Comparison of ENCODE assay signal across 8 cellular contexts in genomic region chr11:122108192-122108799, GRCh38. TPM values are rescaled to one million over a fixed set of nuclear protein-coding genes. Genes with fewer than 3 reads are reported as not detected.
A peak's percentile ranks its signal among the peaks of the same experiment; 100 is the strongest.
DNase-seq lines count a peak whose midpoint lies in the region; ATAC-seq and TF ChIP-seq lines count a peak whose summit lies in the region.

No MANE protein-coding gene starts in this region.

- H3K4me3 Mint-ChIP-seq in activated CD4-positive, alpha-beta T cell treated with anti-CD3 and anti-CD28 coated beads, Interleukin-2, amount 10 ng/mL, durations not matched to agents 7 days and 5 days, result no peak overlapping the region
- H3K4me3 Mint-ChIP-seq in chondrocyte (ENCODE audit: unreplicated experiment), result no peak overlapping the region

- CTCF ChIA-PET in activated CD4-positive, alpha-beta T cell treated with anti-CD3 and anti-CD28 coated beads, Interleukin-2, amount 10 ng/mL, durations not matched to agents 7 days and 5 days (lab: Charles Lee), result interaction anchor here (0.7 to 1.6 kb wide), 2 partner anchors 11 to 399 kb away, joined by 3 to 4 read pairs; no protein-coding TSS in a partner anchor

- H3K36me3 ChIP-seq in mucosa of descending colon (ENCODE audit: low read depth), result no peaks in the 10 kb centered on the region

- DNase-seq in activated CD4-positive, alpha-beta T cell treated with anti-CD3 and anti-CD28 coated beads, Interleukin-2, amount 10 ng/mL, durations not matched to agents 7 days and 5 days, result peak; percentile 23
- no peak for DNase-seq in activated CD4-positive, alpha-beta T cell treated with anti-CD3 and anti-CD28 coated beads for 1 hour
- DNase-seq in NCI-H187 (lab: John Stamatoyannopoulos, UW) (peak; percentile 72 to 74), chondrocyte (ENCODE audit: low spot score) (no peak), mucosa of descending colon (peak in 1 of 3 donors; percentile 49), T-helper 9 cell (no peak)

- peaks cover 7% of the 10 kb centered on the region for H3K27me3 Mint-ChIP-seq in activated CD4-positive, alpha-beta T cell treated with anti-CD3 and anti-CD28 coated beads, Interleukin-2, amount 10 ng/mL, durations not matched to agents 7 days and 5 days
- H3K27me3 Mint-ChIP-seq in chondrocyte (ENCODE audit: low read depth), result no peaks in the 10 kb centered on the region

- H3K27ac Mint-ChIP-seq in activated CD4-positive, alpha-beta T cell treated with anti-CD3 and anti-CD28 coated beads, Interleukin-2, amount 10 ng/mL, durations not matched to agents 7 days and 5 days, result no peak overlapping the region
- H3K27ac Mint-ChIP-seq in chondrocyte (ENCODE audit: unreplicated experiment), result no peak overlapping the region

- no peaks in the 10 kb centered on the region for H3K9me3 Mint-ChIP-seq in activated CD4-positive, alpha-beta T cell treated with anti-CD3 and anti-CD28 coated beads, Interleukin-2, amount 10 ng/mL, durations not matched to agents 7 days and 5 days
- H3K9me3 Mint-ChIP-seq in chondrocyte (ENCODE audit: low read depth), result no peaks in the 10 kb centered on the region

- no peaks in the 10 kb centered on the region for H3K4me1 ChIP-seq in mucosa of descending colon (ENCODE audit: low read depth)

- no peaks in the 10 kb centered on the region for H3K4me1 Mint-ChIP-seq in activated CD4-positive, alpha-beta T cell treated with anti-CD3 and anti-CD28 coated beads, Interleukin-2, amount 10 ng/mL, durations not matched to agents 7 days and 5 days
- peaks cover 33% of the 10 kb centered on the region for H3K4me1 Mint-ChIP-seq in chondrocyte (ENCODE audit: low read depth)

- no peaks in the 10 kb centered on the region for H3K9me3 ChIP-seq in mucosa of descending colon

- no peak for ATAC-seq in mucosa of descending colon
- ATAC-seq in GM19397 (IDR thresholded peaks at IDR 0.05; ENCODE audit: unreplicated experiment), result no peak
- ATAC-seq in GM19035 (IDR thresholded peaks at IDR 0.05; ENCODE audit: unreplicated experiment), result no peak

- POLR2A ChIA-PET in activated CD4-positive, alpha-beta T cell treated with anti-CD3 and anti-CD28 coated beads, Interleukin-2, amount 10 ng/mL, durations not matched to agents 7 days and 5 days (lab: Charles Lee), result no interaction called here

- no peaks in the 10 kb centered on the region for H3K36me3 Mint-ChIP-seq in activated CD4-positive, alpha-beta T cell treated with anti-CD3 and anti-CD28 coated beads, Interleukin-2, amount 10 ng/mL, durations not matched to agents 7 days and 5 days (ENCODE audit: low read depth)
- H3K36me3 Mint-ChIP-seq in chondrocyte (ENCODE audit: low read depth), result no peaks in the 10 kb centered on the region

- no peak overlapping the region for H3K4me3 ChIP-seq in mucosa of descending colon

- TF ChIP-seq CTCF in chondrocyte (IDR thresholded peaks at IDR 0.05), result peak; percentile 77
- TF ChIP-seq CTCF in mucosa of descending colon (IDR thresholded peaks at IDR 0.05), result peak; percentile 7

- intact Hi-C loops in mucosa of descending colon (cut with DNase I, micrococcal nuclease), result loop anchor here in 1 of 2 donors (10.0 kb wide), 1 partner anchor 97 kb away; no protein-coding TSS in a partner anchor

RNA-seq across cellular contexts. Expression of gene BLID, which starts 7.7 kb away (rescaled TPM):
- total RNA-seq in activated CD4-positive, alpha-beta T cell treated with anti-CD3 and anti-CD28 coated beads, Interleukin-2, amount 10 ng/mL, durations not matched to agents 7 days and 5 days, result not detected
- 0.35 to 0.68 TPM (median 0.41 TPM) in 3 replicates for total RNA-seq in chondrocyte
- under 1 TPM in 1 of 3 donors, not detected in 2; 0.73 TPM for total RNA-seq in mucosa of descending colon

Comparison
In these comparisons a context has a peak if more than half of its experiments do, and no peak if none do; other contexts are left out.
1. DNase-seq: peak in activated CD4-positive, alpha-beta T cell treated with anti-CD3 and anti-CD28 coated beads, Interleukin-2, amount 10 ng/mL, durations not matched to agents 7 days and 5 days (single experiment) and NCI-H187 (2 of 2); none in activated CD4-positive, alpha-beta T cell treated with anti-CD3 and anti-CD28 coated beads for 1 hour (single experiment), chondrocyte (single experiment) and T-helper 9 cell (single experiment).